ENCODE assay signal across 30 cellular contexts in genomic region chr14:33009673-33010072, GRCh38.
"Had no signal": no experiment of that assay in that cellular context is flagged by ENCODE, and none has a peak within 500 bp of the region (broad histone marks: within the 10 kb centered on the region; RNA-seq: fewer than 3 reads in every experiment).

No MANE protein-coding gene starts in this region.

- H3K4me1 ChIP-seq: adrenal gland, ascending aorta, body of pancreas, breast epithelium had no signal

- H3K4me3 ChIP-seq: adrenal gland, ascending aorta, body of pancreas, breast epithelium, cardiac muscle cell had no signal

- H3K36me3 ChIP-seq: adrenal gland, ascending aorta, brain microvascular endothelial cell, breast epithelium, cardiac muscle cell had no signal

- DNase-seq: activated effector memory CD4-positive, alpha-beta T cell treated with anti-CD3 and anti-CD28 coated beads, Interleukin-2, amount 50 U/mL, for 16 hours; activated effector memory CD4-positive, alpha-beta T cell treated with Interleukin-2 at 50 U/mL for 16 hours; activated gamma-delta T cell; activated gamma-delta T cell treated with Interleukin-2 at 50 U/mL for 16 hours; activated naive CD4-positive, alpha-beta T cell; activated naive CD4-positive, alpha-beta T cell treated with anti-CD3 and anti-CD28 coated beads for 36 hours; activated naive CD4-positive, alpha-beta T cell treated with anti-CD3 and anti-CD28 coated beads, Interleukin-2, amount 10 ng/mL, durations not matched to agents 7 days and 5 days; activated naive CD4-positive, alpha-beta T cell treated with anti-CD3 and anti-CD28 coated beads, Interleukin-2, amount 50 U/mL, for 16 hours; activated naive CD4-positive, alpha-beta T cell treated with Interleukin-2 at 50 U/mL for 16 hours; activated naive CD8-positive, alpha-beta T cell treated with anti-CD3 and anti-CD28 coated beads for 36 hours; activated naive CD8-positive, alpha-beta T cell treated with anti-CD3 and anti-CD28 coated beads, Interleukin-2, amount 10 ng/mL, durations not matched to agents 7 days and 5 days; activated naive CD8-positive, alpha-beta T cell treated with anti-CD3 and anti-CD28 coated beads, Interleukin-2, amount 50 U/mL, for 24 hours; activated T-cell treated with anti-CD3 and anti-CD28 coated beads, Interleukin-2, amount 50 U/mL, for 24 hours; activated T-cell treated with anti-CD3 and anti-CD28 coated beads, Interleukin-2, amount 50 U/mL, for 4 hours; activated T-cell treated with anti-CD3 and anti-CD28 coated beads, Interleukin-2, amount 50 U/mL, for 48 hours; activated T-cell treated with anti-CD3 and anti-CD28 coated beads, Interleukin-2, amount 50 U/mL, for 72 hours; adrenal gland; amniotic stem cell; amygdala; anterior cingulate cortex; aorta; body of pancreas; brain microvascular endothelial cell; caudate nucleus; central memory CD4-positive, alpha-beta T cell; cerebellar nuclear complex had no signal

- H3K9me3 ChIP-seq: adrenal gland, ascending aorta, body of pancreas, breast epithelium had no signal

- FAIRE-seq: astrocyte had no signal

- H3K27ac ChIP-seq: adrenal gland, ascending aorta, body of pancreas, brain microvascular endothelial cell, breast epithelium, cardiac muscle cell had no signal
